Comparison of ENCODE assay signal across 1 cellular context in the genomic region with DNA sequence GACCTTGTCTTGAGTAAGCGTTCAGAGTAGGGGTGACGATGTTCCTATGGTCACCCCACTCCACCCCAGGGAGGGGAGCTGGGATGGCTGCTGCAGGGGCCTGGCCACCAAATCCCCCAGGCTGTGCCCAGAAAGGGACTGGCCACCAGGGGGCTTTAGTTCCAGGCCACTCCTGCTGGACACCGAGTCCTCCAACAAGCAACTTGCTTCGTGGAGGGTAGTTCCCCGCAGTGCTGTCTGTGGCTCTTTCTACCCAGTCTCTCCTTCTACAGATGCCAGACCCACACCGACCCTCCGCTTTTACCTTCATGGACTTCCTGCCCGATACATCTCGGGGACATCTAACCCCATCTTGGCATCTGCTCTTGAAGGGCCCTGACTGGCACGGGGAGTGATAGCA.
TF ChIP-seq lines count a peak whose summit lies in the region.

No MANE protein-coding gene starts in this region.

TF ChIP-seq in SK-N-SH treated with all-trans-retinoic acid at 6 μM for 48 hours, 23 proteins besides CTCF, POLR2A, EP300 and RAD21 (continued from another document):
- TF ChIP-seq, protein P1, sequence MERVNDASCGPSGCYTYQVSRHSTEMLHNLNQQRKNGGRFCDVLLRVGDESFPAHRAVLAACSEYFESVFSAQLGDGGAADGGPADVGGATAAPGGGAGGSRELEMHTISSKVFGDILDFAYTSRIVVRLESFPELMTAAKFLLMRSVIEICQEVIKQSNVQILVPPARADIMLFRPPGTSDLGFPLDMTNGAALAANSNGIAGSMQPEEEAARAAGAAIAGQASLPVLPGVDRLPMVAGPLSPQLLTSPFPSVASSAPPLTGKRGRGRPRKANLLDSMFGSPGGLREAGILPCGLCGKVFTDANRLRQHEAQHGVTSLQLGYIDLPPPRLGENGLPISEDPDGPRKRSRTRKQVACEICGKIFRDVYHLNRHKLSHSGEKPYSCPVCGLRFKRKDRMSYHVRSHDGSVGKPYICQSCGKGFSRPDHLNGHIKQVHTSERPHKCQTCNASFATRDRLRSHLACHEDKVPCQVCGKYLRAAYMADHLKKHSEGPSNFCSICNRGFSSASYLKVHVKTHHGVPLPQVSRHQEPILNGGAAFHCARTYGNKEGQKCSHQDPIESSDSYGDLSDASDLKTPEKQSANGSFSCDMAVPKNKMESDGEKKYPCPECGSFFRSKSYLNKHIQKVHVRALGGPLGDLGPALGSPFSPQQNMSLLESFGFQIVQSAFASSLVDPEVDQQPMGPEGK (CRISPR knock-in tag; IDR thresholded peaks at IDR 0.05; ENCODE audit: borderline replicate concordance), result no peak
- TF ChIP-seq GLIS3 (CRISPR knock-in tag; IDR thresholded peaks at IDR 0.05) (no peak), CSRNP3 (CRISPR knock-in tag; IDR thresholded peaks at IDR 0.05) (no peak), RARB (CRISPR knock-in tag; IDR thresholded peaks at IDR 0.05) (no peak), PPARA (CRISPR knock-in tag; IDR thresholded peaks at IDR 0.05; ENCODE audit: borderline replicate concordance) (no peak), ESRRG (CRISPR knock-in tag; IDR thresholded peaks at IDR 0.05) (no peak), BACH2 (CRISPR knock-in tag; IDR thresholded peaks at IDR 0.05; ENCODE audit: borderline replicate concordance) (no peak), OSR1 (CRISPR knock-in tag; IDR thresholded peaks at IDR 0.05) (no peak)
- TF ChIP-seq, protein P2, sequence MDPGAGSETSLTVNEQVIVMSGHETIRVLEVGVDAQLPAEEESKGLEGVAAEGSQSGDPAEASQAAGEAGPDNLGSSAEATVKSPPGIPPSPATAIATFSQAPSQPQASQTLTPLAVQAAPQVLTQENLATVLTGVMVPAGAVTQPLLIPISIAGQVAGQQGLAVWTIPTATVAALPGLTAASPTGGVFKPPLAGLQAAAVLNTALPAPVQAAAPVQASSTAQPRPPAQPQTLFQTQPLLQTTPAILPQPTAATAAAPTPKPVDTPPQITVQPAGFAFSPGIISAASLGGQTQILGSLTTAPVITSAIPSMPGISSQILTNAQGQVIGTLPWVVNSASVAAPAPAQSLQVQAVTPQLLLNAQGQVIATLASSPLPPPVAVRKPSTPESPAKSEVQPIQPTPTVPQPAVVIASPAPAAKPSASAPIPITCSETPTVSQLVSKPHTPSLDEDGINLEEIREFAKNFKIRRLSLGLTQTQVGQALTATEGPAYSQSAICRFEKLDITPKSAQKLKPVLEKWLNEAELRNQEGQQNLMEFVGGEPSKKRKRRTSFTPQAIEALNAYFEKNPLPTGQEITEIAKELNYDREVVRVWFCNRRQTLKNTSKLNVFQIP (CRISPR knock-in tag; IDR thresholded peaks at IDR 0.05; ENCODE audit: borderline replicate concordance, low read depth), result no peak
TF ChIP-seq in SK-N-SH treated with all-trans-retinoic acid at 6 μM for 48 hours: peak in this region for 0.
